ENCODE assay signal across 26 cellular contexts in genomic region chr1:100730130-100730529, GRCh38. TPM values are rescaled to one million over a fixed set of nuclear protein-coding genes. Genes with fewer than 3 reads are reported as not detected.
DNase-seq lines count a peak whose midpoint lies in the region; ATAC-seq and TF ChIP-seq lines count a peak whose summit lies in the region.
"Had no signal": no experiment of that assay in that cellular context is flagged by ENCODE, and none has a peak within 500 bp of the region (broad histone marks: within the 10 kb centered on the region; RNA-seq: fewer than 3 reads in every experiment).

No MANE protein-coding gene starts in this region.

- H3K4me3 ChIP-seq in SK-N-MC = peak overlapping the region; percentile 48
- no peak overlapping the region for H3K4me3 ChIP-seq in osteoblast (ENCODE audit: insufficient read depth, low read length)
- no peak overlapping the region for H3K4me3 ChIP-seq in GM23248
- H3K4me3 ChIP-seq: A549, BLaER1 had no signal

- peak overlapping the region; percentile 51 for H3K9ac ChIP-seq in SK-N-MC (ENCODE audit: insufficient read length)
- no peak overlapping the region for H3K9ac ChIP-seq in GM23248
- H3K9ac ChIP-seq: BLaER1 had no signal

- no peaks in the 10 kb centered on the region for H4K20me1 ChIP-seq in osteoblast (ENCODE audit: insufficient read depth, low read length)
- H4K20me1 ChIP-seq in GM23248 (ENCODE audit: insufficient read depth) = no peaks in the 10 kb centered on the region
- H4K20me1 ChIP-seq: BLaER1 had no signal

- H3K9me3 ChIP-seq in SK-N-MC (ENCODE audit: low read depth, low read length) = peaks cover 5% of the 10 kb centered on the region; the same call in 1 of the 2 replicates
- H3K9me3 ChIP-seq in osteoblast (ENCODE audit: low read depth, low read length) = no peaks in the 10 kb centered on the region
- no peaks in the 10 kb centered on the region for H3K9me3 ChIP-seq in GM23248 (ENCODE audit: low read depth)
- H3K9me3 ChIP-seq: A549, BLaER1, Caco-2 had no signal

- ATAC-seq in GM21526 (IDR thresholded peaks at IDR 0.05; ENCODE audit: low FRiP score, unreplicated experiment) = no peak
- ATAC-seq: A549, HCT116, Panc1 had no signal

- H3F3A ChIP-seq in GM23248 (ENCODE audit: insufficient read depth) = peaks cover 11% of the 10 kb centered on the region

- H3K79me2 ChIP-seq in osteoblast (ENCODE audit: insufficient read depth, low read length) (peaks cover 2% of the 10 kb centered on the region), GM23248 (ENCODE audit: insufficient read depth) (no peaks in the 10 kb centered on the region)

- TF ChIP-seq CTCF in osteoblast (IDR thresholded peaks at IDR 0.05; ENCODE audit: extremely low read depth, low read depth, low read length) = no peak

- H3K4me2 ChIP-seq in osteoblast (ENCODE audit: insufficient read depth, low read length) (peak overlapping the region; percentile 9), GM23248 (ENCODE audit: unreplicated experiment) (no peak overlapping the region)
- H3K4me2 ChIP-seq: A549, BLaER1 had no signal

- H3K27me3 ChIP-seq in osteoblast (ENCODE audit: insufficient read depth, low read length) (no peaks in the 10 kb centered on the region), GM23248 (replicated peaks; ENCODE audit: insufficient read depth) (no peaks in the 10 kb centered on the region)
- H3K27me3 ChIP-seq: BLaER1 had no signal

- H3K27ac ChIP-seq in SK-N-MC (peak overlapping the region; percentile 97), osteoblast (ENCODE audit: low read depth, low read length) (peak overlapping the region; percentile 1), GM23248 (no peak overlapping the region)
- H3K27ac ChIP-seq: A549, BLaER1 had no signal

- H2AFZ ChIP-seq in osteoblast (ENCODE audit: low read length) (no peak overlapping the region), GM23248 (no peak overlapping the region)

- H3K36me3 ChIP-seq in SK-N-MC (ENCODE audit: insufficient read depth, low read length) (peaks cover 65% of the 10 kb centered on the region), osteoblast (ENCODE audit: insufficient read depth, low read length) (peaks cover 83% of the 10 kb centered on the region), GM23248 (ENCODE audit: low read depth) (no peaks in the 10 kb centered on the region)
- H3K36me3 ChIP-seq: BLaER1 had no signal

- peaks cover under 1% of the 10 kb centered on the region; the same call in 1 of the 2 replicates for H3K9me2 ChIP-seq in GM23248 (ENCODE audit: insufficient read depth)

- in situ Hi-C loops in GM23248 (cut with MboI) = no loop called here

- peak; percentile 19 for DNase-seq in EL
- peak; percentile 86 for DNase-seq in SK-N-MC (ENCODE audit: low read depth, low spot score)
- peak; percentile 22 for DNase-seq in dedifferentiated amniotic fluid mesenchymal stem cell (ENCODE audit: extremely low spot score)
- no peak for DNase-seq in osteoblast (ENCODE audit: insufficient read length, low spot score, missing footprints)
- no peak for DNase-seq in stimulated activated CD4-positive, alpha-beta T cell treated with anti-CD3 and anti-CD28 coated beads, Interleukin-2, amount 100 ng/mL, for 48 hours
- DNase-seq in GM23248 = no peak
- DNase-seq in activated naive CD4-positive, alpha-beta T cell (lab: John Stamatoyannopoulos, UW) = no peak
- DNase-seq: Caco-2; CD4-positive, alpha-beta T cell; DMS 273 treated with DMSO at 0.1 percent for 48 hours; DMS79 treated with DMSO at 0.1 percent for 48 hours; Kasumi-1; MM.1S; NCI-H1048; NCI-H1417 treated with DMSO at 0.1 percent for 48 hours; NCI-H187 treated with DMSO at 0.1 percent for 48 hours; NCI-H2107; NCI-H69 had no signal

- 96 to 98% methylated on average over 1 of the region's 1 CpG for WGBS in GM23248 (ENCODE audit: low coverage in 1 of 2, low lambda C conversion rate in 2 of 2, missing lambda C conversion rate in 2 of 2), 2 experiments

- H3K4me1 ChIP-seq in osteoblast (ENCODE audit: insufficient read depth, low read length) (peaks cover 39% of the 10 kb centered on the region), GM23248 (ENCODE audit: insufficient read depth) (peaks cover 9% of the 10 kb centered on the region)
- H3K4me1 ChIP-seq: BLaER1, Caco-2 had no signal

RNA-seq across cellular contexts. Expression of gene VCAM1, which starts 10.6 kb away (rescaled TPM):
- 382 and 511 TPM in 2 replicates for total RNA-seq in osteoblast
- 1.4 and 3.8 TPM in 2 replicates for total RNA-seq in GM23248 (2014; rRNA removed; shearing (Covaris generic))
- 3.0 and 3.2 TPM in 2 replicates for polyA plus RNA-seq in GM23248 (2016; fragmentation: Nextera tagmentation; extraction: Ambion mirVana)
- total RNA-seq: Caco-2; CD4-positive, alpha-beta T cell; G401; H1; NCI-H460 had no signal

Comparison
In these comparisons a context has a peak if more than half of its experiments do, and no peak if none do; other contexts are left out.
1. DNase-seq: peak in EL (single experiment), SK-N-MC (single experiment) and dedifferentiated amniotic fluid mesenchymal stem cell (single experiment); none in osteoblast (single experiment), stimulated activated CD4-positive, alpha-beta T cell treated with anti-CD3 and anti-CD28 coated beads, Interleukin-2, amount 100 ng/mL, for 48 hours (0 of 2), GM23248 (single experiment) and activated naive CD4-positive, alpha-beta T cell (0 of 4).
2. RNA of gene VCAM1, which starts 10.6 kb away (total RNA-seq): 382 to 511 TPM in osteoblast; 1.4 to 3.8 TPM in GM23248; every median in the first group is over 10 times any median in the second.